9 cellular contexts compared by ENCODE assay signal in genomic region chr12:116274552-116275375, GRCh38. TPM values are rescaled to one million over a fixed set of nuclear protein-coding genes. Genes with fewer than 3 reads are reported as not detected.
DNase-seq lines count a peak whose midpoint lies in the region; ATAC-seq and TF ChIP-seq lines count a peak whose summit lies in the region.
"Had no signal": no experiment of that assay in that cellular context is flagged by ENCODE, and none has a peak within 500 bp of the region (broad histone marks: within the 10 kb centered on the region; RNA-seq: fewer than 3 reads in every experiment).

No MANE protein-coding gene starts in this region.

- peak overlapping the region in 6 of 10 donors; percentile 85 to 91 (median 89) for H3K4me3 ChIP-seq in heart right ventricle
- H3K4me3 ChIP-seq in iPS-18a (ENCODE audit: low read length) = peak overlapping the region; percentile 96
- H3K4me3 ChIP-seq in upper lobe of left lung = peak overlapping the region in 3 of 4 donors; percentile 68 to 71 (median 70)

- H3K9me3 ChIP-seq in heart right ventricle (no peaks in the 10 kb centered on the region), iPS-18a (ENCODE audit: control insufficient read depth, low read depth, low read length) (no peaks in the 10 kb centered on the region), upper lobe of left lung (no peaks in the 10 kb centered on the region)

- H3K4me3 Mint-ChIP-seq in activated naive CD8-positive, alpha-beta T cell = peak overlapping the region; percentile 99

- peaks cover 36% of the 10 kb centered on the region for H3K4me1 Mint-ChIP-seq in activated naive CD8-positive, alpha-beta T cell (ENCODE audit: low read depth)

- TF ChIP-seq POLR2A in upper lobe of left lung (IDR thresholded peaks at IDR 0.05) = no peak

- TF ChIP-seq EP300 in upper lobe of left lung (IDR thresholded peaks at IDR 0.05) = no peak

- no peaks in the 10 kb centered on the region for H3K27me3 ChIP-seq in heart right ventricle
- H3K27me3 ChIP-seq in iPS-18a (ENCODE audit: control insufficient read depth, insufficient read depth, low read length) = no peaks in the 10 kb centered on the region
- H3K27me3 ChIP-seq in upper lobe of left lung = no peaks in the 10 kb centered on the region

- H3K4me1 ChIP-seq in heart right ventricle (peaks cover 0 to 60% (median 45%) of the 10 kb centered on the region in 9 donors), iPS-18a (ENCODE audit: control insufficient read depth, low read depth, low read length) (peaks cover 14% of the 10 kb centered on the region), upper lobe of left lung (peaks cover 33 to 46% (median 43%) of the 10 kb centered on the region in 4 donors)

- H3K36me3 ChIP-seq in heart right ventricle = no peaks in the 10 kb centered on the region
- no peaks in the 10 kb centered on the region for H3K36me3 ChIP-seq in iPS-18a (ENCODE audit: control insufficient read depth, low read depth, low read length)
- no peaks in the 10 kb centered on the region for H3K36me3 ChIP-seq in upper lobe of left lung

- POLR2A ChIA-PET in HEK293T (lab: Yijun Ruan, JAX) = no interaction called here

- no peak for TF ChIP-seq CTCF in heart right ventricle (IDR thresholded peaks at IDR 0.05)
- TF ChIP-seq CTCF in upper lobe of left lung (IDR thresholded peaks at IDR 0.05) = no peak

- no peak for DNase-seq in heart right ventricle
- DNase-seq in cardiac septum (ENCODE audit: low spot score) = no peak
- DNase-seq in upper lobe of left lung = no peak
- no peak for DNase-seq in HEK293T (ENCODE audit: extremely low spot score)
- no peak for DNase-seq in islet precursor cell
- no peak for DNase-seq in NCI-H345 treated with DMSO at 0.1 percent for 48 hours (lab: John Stamatoyannopoulos, UW; ENCODE audit: unreplicated experiment)
- DNase-seq: NCI-H1417 treated with DMSO at 0.1 percent for 48 hours had no signal

- H3K27ac ChIP-seq in heart right ventricle (no peak overlapping the region), iPS-18a (ENCODE audit: low read length) (no peak overlapping the region), upper lobe of left lung (no peak overlapping the region)

- H3K9me3 Mint-ChIP-seq in activated naive CD8-positive, alpha-beta T cell (ENCODE audit: low read depth) = no peaks in the 10 kb centered on the region

- ATAC-seq in heart right ventricle (no peak), upper lobe of left lung (ENCODE audit: low FRiP score in 2 of 2) (no peak)

- no peaks in the 10 kb centered on the region for H3K27me3 Mint-ChIP-seq in activated naive CD8-positive, alpha-beta T cell

- CTCF ChIA-PET in HEK293T (lab: Yijun Ruan, JAX) = interaction anchor here (0.6 kb wide), 1 partner anchor 408 kb away, joined by 4 read pairs; no protein-coding TSS in a partner anchor

- no peak overlapping the region for H3K9ac ChIP-seq in iPS-18a (ENCODE audit: low read length)

- WGBS in heart right ventricle, 2 donors = 40 to 46% methylated on average over 5 of the region's 5 CpGs
- 46 to 47% methylated on average over 5 of the region's 5 CpGs for WGBS in upper lobe of left lung, 2 donors

- no peak overlapping the region for H3K27ac Mint-ChIP-seq in activated naive CD8-positive, alpha-beta T cell

- intact Hi-C loops in heart right ventricle (cut with DNase I) = loop anchor here in 7 of 10 donors (5.0 to 10.0 kb wide), 8 partner anchors 37 to 428 kb away; no protein-coding TSS in a partner anchor
- intact Hi-C loops in cardiac septum (cut with DNase I) = loop anchor here (5.0 to 10.0 kb wide), 2 partner anchors 260 to 323 kb away; no protein-coding TSS in a partner anchor

- H3K36me3 Mint-ChIP-seq in activated naive CD8-positive, alpha-beta T cell = no peaks in the 10 kb centered on the region

TF ChIP-seq in HEK293T, 16 proteins besides CTCF, POLR2A, EP300 and RAD21:
- no peak for TF ChIP-seq HDGF (IDR thresholded peaks at IDR 0.05; ENCODE audit: borderline replicate concordance)
- no peak for TF ChIP-seq ZNF384 (IDR thresholded peaks at IDR 0.05)
- TF ChIP-seq FOXM1 (IDR thresholded peaks at IDR 0.05; ENCODE audit: borderline replicate concordance) = no peak

RNA-seq across cellular contexts. Expression of gene MED13L, which starts 2.7 kb away (rescaled TPM):
- total RNA-seq in heart right ventricle (10 to 100 TPM; 53.8 to 76.5 (median 67.0) TPM), cardiac septum (74.5 TPM), upper lobe of left lung (100 to 1,000 TPM in 5 of 6 donors, 10 to 100 TPM in 1; 96.6 to 178 (median 124) TPM)
- 10 to 100 TPM in 1 of 2 donors, 1 to 10 TPM in 1; 9.4 to 12.4 TPM for polyA plus RNA-seq in heart right ventricle
